1 cellular context compared by ENCODE assay signal in the genomic region with DNA sequence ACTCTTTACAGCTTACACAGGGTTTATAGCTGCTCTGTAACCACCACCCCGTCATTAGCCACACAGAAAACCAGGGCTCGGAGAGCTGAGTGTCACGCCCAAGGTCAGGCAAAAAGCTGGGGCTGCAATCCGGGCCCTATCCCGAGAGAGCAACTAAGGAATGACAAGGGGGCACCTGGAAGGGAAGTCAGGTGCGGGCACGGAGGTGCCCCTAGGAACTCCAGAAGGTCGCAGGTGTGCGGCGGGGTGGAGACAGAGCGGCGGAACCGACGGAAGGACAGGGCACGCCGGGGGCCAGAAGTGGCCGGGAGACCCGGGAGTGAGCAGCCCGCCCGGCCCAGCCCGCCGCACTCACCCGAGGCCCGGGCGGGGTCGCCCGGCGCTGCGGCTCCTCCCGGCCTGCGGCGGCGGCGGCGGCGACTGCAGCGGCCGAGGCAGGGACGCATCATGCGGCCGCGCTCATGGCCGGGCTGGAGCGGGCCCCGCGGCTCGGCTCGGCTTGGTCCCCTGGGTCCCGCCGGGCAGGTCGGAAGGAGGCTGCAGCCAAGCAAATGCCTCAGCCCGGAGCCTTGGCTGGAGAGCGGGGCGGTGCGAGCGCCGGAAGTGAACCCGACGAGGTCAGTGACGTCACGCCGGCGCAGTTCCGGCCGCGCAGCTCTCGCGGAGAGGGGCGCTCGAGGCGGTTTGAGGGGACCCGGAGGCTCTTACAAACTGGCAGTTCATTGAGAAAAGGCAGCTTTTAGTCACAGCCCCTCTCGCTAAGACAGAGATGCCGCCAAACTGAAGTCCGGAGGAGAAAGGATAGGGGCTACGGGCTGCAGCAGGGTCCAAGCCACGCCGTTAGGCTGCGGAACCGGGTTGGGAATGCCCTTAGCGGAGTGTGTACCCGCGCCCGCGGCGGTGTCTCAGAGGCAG.
A peak's percentile ranks its signal among the peaks of the same experiment; 100 is the strongest.
TF ChIP-seq lines count a peak whose summit lies in the region.

Gene ZDHHC7 (minus strand): TSS at position 605 of the 915 bp plus-strand sequence. CDS start 20,917 bp downstream, outside the sequence.

TF ChIP-seq in K562, 482 proteins besides CTCF, POLR2A, EP300 and RAD21 (continued from another document and continues in another):
- TF ChIP-seq TOE1 (IDR thresholded peaks at IDR 0.05; ENCODE audit: borderline replicate concordance) (peak; percentile 71; the same call in 1 of the 2 replicates), TOE1 (CRISPR knock-in tag; IDR thresholded peaks at IDR 0.05; ENCODE audit: borderline replicate concordance, low read depth) (no peak), CHD7 (IDR thresholded peaks at IDR 0.05; ENCODE audit: low read depth, low read length) (no peak), CHCHD3 (CRISPR knock-in tag; IDR thresholded peaks at IDR 0.05) (no peak), FOXO4 (CRISPR knock-in tag; IDR thresholded peaks at IDR 0.05) (0 out of 2 replicates have a peak, but pooled peaks have one; percentile 63), TCF3 (CRISPR knock-in tag; IDR thresholded peaks at IDR 0.05) (peak; percentile 42; the same call in 1 of the 2 replicates), SMAD1 (IDR thresholded peaks at IDR 0.05; ENCODE audit: low read depth, low read length, partially characterized antibody) (peak; percentile 74), ZNF253 (CRISPR knock-in tag; conservative IDR thresholded peaks at IDR 0.05) (no peak), GTF2A2 (tag; IDR thresholded peaks at IDR 0.05) (no peak), FOSL1 (tag; conservative IDR thresholded peaks at IDR 0.05) (peak; percentile 47), CHD1 (IDR thresholded peaks at IDR 0.05; ENCODE audit: low read length) (no peak), IRF1 (CRISPR knock-in tag; IDR thresholded peaks at IDR 0.05; ENCODE audit: borderline replicate concordance) (no peak), CEBPG (CRISPR knock-in tag; IDR thresholded peaks at IDR 0.05) (0 out of 2 replicates have a peak, but pooled peaks have one; percentile 5), CEBPG (tag; conservative IDR thresholded peaks at IDR 0.05 in 1 of 2, IDR thresholded peaks at IDR 0.05 in 1 of 2) (no peak), ZNF644 (tag; IDR thresholded peaks at IDR 0.05; ENCODE audit: low read depth) (no peak), ESRRB (CRISPR knock-in tag; IDR thresholded peaks at IDR 0.05; ENCODE audit: borderline replicate concordance) (no peak), ZNF764 (CRISPR knock-in tag; IDR thresholded peaks at IDR 0.05; ENCODE audit: low read depth) (0 out of 2 replicates have a peak, but pooled peaks have one; percentile 31), ZNF384 (IDR thresholded peaks at IDR 0.05; ENCODE audit: low read depth, low read length) (0 out of 2 replicates have a peak, but pooled peaks have one; percentile 22), CHD2 (IDR thresholded peaks at IDR 0.05; ENCODE audit: low read depth, low read length) (peak; percentile 69), PKNOX1 (IDR thresholded peaks at IDR 0.05) (no peak; the same call in 1 of the 2 replicates), ZKSCAN3 (CRISPR knock-in tag; IDR thresholded peaks at IDR 0.05) (no peak), ZKSCAN8 (CRISPR knock-in tag; IDR thresholded peaks at IDR 0.05) (no peak), PCBP2 (IDR thresholded peaks at IDR 0.05; ENCODE audit: low read depth, low read length, poor library complexity, severe bottlenecking) (no peak), BACH1 (tag; IDR thresholded peaks at IDR 0.05) (no peak), NFYB (IDR thresholded peaks at IDR 0.05; ENCODE audit: extremely low read depth, insufficient read length) (no peak), SRSF3 (IDR thresholded peaks at IDR 0.05; ENCODE audit: insufficient read depth, low read length) (no peak), CREM (IDR thresholded peaks at IDR 0.05; ENCODE audit: low read depth) (peak; percentile 99), MCM5 (IDR thresholded peaks at IDR 0.05; ENCODE audit: low read depth) (no peak), ETS2 (tag; IDR thresholded peaks at IDR 0.05; ENCODE audit: borderline replicate concordance, poor library complexity, severe bottlenecking) (peak; percentile 51)
- TF ChIP-seq, protein P1, sequence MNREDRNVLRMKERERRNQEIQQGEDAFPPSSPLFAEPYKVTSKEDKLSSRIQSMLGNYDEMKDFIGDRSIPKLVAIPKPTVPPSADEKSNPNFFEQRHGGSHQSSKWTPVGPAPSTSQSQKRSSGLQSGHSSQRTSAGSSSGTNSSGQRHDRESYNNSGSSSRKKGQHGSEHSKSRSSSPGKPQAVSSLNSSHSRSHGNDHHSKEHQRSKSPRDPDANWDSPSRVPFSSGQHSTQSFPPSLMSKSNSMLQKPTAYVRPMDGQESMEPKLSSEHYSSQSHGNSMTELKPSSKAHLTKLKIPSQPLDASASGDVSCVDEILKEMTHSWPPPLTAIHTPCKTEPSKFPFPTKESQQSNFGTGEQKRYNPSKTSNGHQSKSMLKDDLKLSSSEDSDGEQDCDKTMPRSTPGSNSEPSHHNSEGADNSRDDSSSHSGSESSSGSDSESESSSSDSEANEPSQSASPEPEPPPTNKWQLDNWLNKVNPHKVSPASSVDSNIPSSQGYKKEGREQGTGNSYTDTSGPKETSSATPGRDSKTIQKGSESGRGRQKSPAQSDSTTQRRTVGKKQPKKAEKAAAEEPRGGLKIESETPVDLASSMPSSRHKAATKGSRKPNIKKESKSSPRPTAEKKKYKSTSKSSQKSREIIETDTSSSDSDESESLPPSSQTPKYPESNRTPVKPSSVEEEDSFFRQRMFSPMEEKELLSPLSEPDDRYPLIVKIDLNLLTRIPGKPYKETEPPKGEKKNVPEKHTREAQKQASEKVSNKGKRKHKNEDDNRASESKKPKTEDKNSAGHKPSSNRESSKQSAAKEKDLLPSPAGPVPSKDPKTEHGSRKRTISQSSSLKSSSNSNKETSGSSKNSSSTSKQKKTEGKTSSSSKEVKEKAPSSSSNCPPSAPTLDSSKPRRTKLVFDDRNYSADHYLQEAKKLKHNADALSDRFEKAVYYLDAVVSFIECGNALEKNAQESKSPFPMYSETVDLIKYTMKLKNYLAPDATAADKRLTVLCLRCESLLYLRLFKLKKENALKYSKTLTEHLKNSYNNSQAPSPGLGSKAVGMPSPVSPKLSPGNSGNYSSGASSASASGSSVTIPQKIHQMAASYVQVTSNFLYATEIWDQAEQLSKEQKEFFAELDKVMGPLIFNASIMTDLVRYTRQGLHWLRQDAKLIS (CRISPR knock-in tag; IDR thresholded peaks at IDR 0.05): 0 out of 2 replicates have a peak, but pooled peaks have one; percentile 3
- TF ChIP-seq, protein P2, sequence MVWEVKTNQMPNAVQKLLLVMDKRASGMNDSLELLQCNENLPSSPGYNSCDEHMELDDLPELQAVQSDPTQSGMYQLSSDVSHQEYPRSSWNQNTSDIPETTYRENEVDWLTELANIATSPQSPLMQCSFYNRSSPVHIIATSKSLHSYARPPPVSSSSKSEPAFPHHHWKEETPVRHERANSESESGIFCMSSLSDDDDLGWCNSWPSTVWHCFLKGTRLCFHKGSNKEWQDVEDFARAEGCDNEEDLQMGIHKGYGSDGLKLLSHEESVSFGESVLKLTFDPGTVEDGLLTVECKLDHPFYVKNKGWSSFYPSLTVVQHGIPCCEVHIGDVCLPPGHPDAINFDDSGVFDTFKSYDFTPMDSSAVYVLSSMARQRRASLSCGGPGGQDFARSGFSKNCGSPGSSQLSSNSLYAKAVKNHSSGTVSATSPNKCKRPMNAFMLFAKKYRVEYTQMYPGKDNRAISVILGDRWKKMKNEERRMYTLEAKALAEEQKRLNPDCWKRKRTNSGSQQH (CRISPR knock-in tag; IDR thresholded peaks at IDR 0.05): peak; percentile 51; the same call in 1 of the 2 replicates
